In the genomic region with DNA sequence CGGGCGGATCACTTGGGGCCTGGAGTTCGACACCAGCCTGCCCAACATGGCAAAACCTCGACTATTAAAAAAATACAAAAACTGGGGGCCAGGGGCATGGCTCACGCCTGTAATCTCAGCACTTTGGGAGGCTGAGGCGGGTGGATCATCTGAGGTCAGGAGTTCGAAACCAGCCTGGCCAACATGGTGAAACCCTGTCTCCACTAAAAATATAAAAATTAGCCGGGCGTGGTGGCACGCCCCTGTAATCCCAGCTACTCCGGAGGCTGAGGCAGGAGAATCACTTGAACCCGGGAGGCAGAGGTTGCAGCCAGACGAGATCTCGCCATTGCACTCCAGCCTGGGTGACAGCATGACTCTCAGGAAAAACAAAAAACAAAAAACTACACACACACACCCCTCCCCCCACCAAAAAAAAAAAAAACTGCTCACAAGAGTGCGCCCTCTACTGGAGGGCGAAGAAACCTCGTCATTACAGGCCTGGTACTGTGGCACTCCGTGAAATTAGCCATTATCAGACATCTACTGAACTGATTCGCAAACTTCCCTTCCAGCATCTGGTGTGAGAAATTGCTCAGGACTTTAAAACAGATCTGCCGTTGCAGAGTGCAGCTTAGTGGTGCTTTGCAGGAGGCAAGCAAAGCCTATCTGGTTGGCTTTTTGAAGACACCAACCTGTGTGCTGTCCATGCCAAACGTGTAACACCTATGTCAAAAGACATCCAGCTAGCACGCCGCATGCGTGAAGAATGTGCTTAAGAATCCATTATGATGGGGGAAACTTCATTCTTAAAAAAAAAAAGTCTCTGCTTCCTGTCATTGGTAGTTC, we compare ENCODE assay signal across 9 cellular contexts. TPM values are rescaled to one million over a fixed set of nuclear protein-coding genes. Genes with fewer than 3 reads are reported as not detected.
DNase-seq lines count a peak whose midpoint lies in the region; TF ChIP-seq lines count a peak whose summit lies in the region.
"Had no signal": no experiment of that assay in that cellular context is flagged by ENCODE, and none has a peak within 500 bp of the region (broad histone marks: within the 10 kb centered on the region; RNA-seq: fewer than 3 reads in every experiment).

No MANE protein-coding gene starts in this region.

- H3K36me3 ChIP-seq in cardiac muscle cell, result peaks cover 16% of the 10 kb centered on the region

- peaks cover 16% of the 10 kb centered on the region for H3K4me1 Mint-ChIP-seq in activated naive CD8-positive, alpha-beta T cell treated with anti-CD3 and anti-CD28 coated beads for 36 hours

- no peak overlapping the region for H3K27ac ChIP-seq in cardiac muscle cell

- H3K27me3 Mint-ChIP-seq in activated naive CD8-positive, alpha-beta T cell treated with anti-CD3 and anti-CD28 coated beads for 36 hours, result no peaks in the 10 kb centered on the region

- H3K4me3 ChIP-seq in cardiac muscle cell, result no peak overlapping the region
- no peak overlapping the region for H3K4me3 ChIP-seq in retinal pigment epithelial cell (ENCODE audit: low read length)

- peak; percentile 78 for TF ChIP-seq CTCF in GM10266 (IDR thresholded peaks at IDR 0.05; ENCODE audit: control insufficient read depth, insufficient read depth, low read depth, missing control alignments)
- TF ChIP-seq CTCF in cardiac muscle cell (IDR thresholded peaks at IDR 0.05; ENCODE audit: low read depth, low read length), result peak; percentile 91
- TF ChIP-seq CTCF in retinal pigment epithelial cell (conservative IDR thresholded peaks at IDR 0.05; ENCODE audit: low read depth, low read length), result peak; percentile 90

- H3K27me3 ChIP-seq in cardiac muscle cell, result peaks cover 6% of the 10 kb centered on the region

- no peak overlapping the region for H3K27ac Mint-ChIP-seq in activated naive CD8-positive, alpha-beta T cell treated with anti-CD3 and anti-CD28 coated beads for 36 hours

- no peaks in the 10 kb centered on the region for H3K9me3 ChIP-seq in cardiac muscle cell (ENCODE audit: low read depth)

- peaks cover 17% of the 10 kb centered on the region for H3K4me1 ChIP-seq in cardiac muscle cell (ENCODE audit: low read depth)

- peak; percentile 26 for DNase-seq in GM10266 (ENCODE audit: extremely low spot score)
- DNase-seq in M059J (ENCODE audit: low read depth), result peak; percentile 53
- DNase-seq in SKM-1 (lab: John Stamatoyannopoulos, UW; ENCODE audit: unreplicated experiment), result peak; percentile 19
- DNase-seq in activated naive CD8-positive, alpha-beta T cell treated with anti-CD3 and anti-CD28 coated beads for 36 hours, result peak; percentile 49
- peak; percentile 70 to 73 for DNase-seq in cardiac muscle cell (ENCODE audit: low read depth in 1 of 2, low spot score in 1 of 2)
- no peak for DNase-seq in retinal pigment epithelial cell (ENCODE audit: low read depth)
- DNase-seq in occipital lobe (lab: John Stamatoyannopoulos, UW), result no peak
- no peak for DNase-seq in cortex of kidney (lab: John Stamatoyannopoulos, UW)

- no peaks in the 10 kb centered on the region for H3K9me3 Mint-ChIP-seq in activated naive CD8-positive, alpha-beta T cell treated with anti-CD3 and anti-CD28 coated beads for 36 hours

- H3K36me3 Mint-ChIP-seq in activated naive CD8-positive, alpha-beta T cell treated with anti-CD3 and anti-CD28 coated beads for 36 hours, result peaks cover 10% of the 10 kb centered on the region

- H3K4me3 Mint-ChIP-seq in activated naive CD8-positive, alpha-beta T cell treated with anti-CD3 and anti-CD28 coated beads for 36 hours, result no peak overlapping the region

RNA-seq across cellular contexts. Expression of a gene that starts 7.7 kb away (rescaled TPM):
- total RNA-seq in M059J (2014; rRNA removed; shearing (Covaris generic)), result 3.0 and 5.0 TPM in 2 replicates
- 10 to 100 TPM; 21.1 to 21.4 TPM for total RNA-seq in activated naive CD8-positive, alpha-beta T cell treated with anti-CD3 and anti-CD28 coated beads for 36 hours
- total RNA-seq in cardiac muscle cell, result 15.5 and 16.9 TPM in 2 replicates
- polyA plus RNA-seq in cardiac muscle cell, result 14.2 and 17.9 TPM in 2 replicates
- total RNA-seq in occipital lobe, result 5.8 TPM

RNA-seq across cellular contexts. Expression of a gene that starts 9.0 kb away (rescaled TPM):
- 9.1 and 11.9 TPM in 2 replicates for total RNA-seq in M059J (2014; rRNA removed; shearing (Covaris generic))
- total RNA-seq in activated naive CD8-positive, alpha-beta T cell treated with anti-CD3 and anti-CD28 coated beads for 36 hours, result 10 to 100 TPM; 10.8 to 12.7 TPM
- 12.3 and 13.6 TPM in 2 replicates for total RNA-seq in cardiac muscle cell
- 20.8 and 26.5 TPM in 2 replicates for polyA plus RNA-seq in cardiac muscle cell
- total RNA-seq in occipital lobe, result 2.5 TPM

RNA-seq across cellular contexts. Expression of a gene that starts 11.7 kb away (rescaled TPM):
- 9.5 and 17.1 TPM in 2 replicates for total RNA-seq in M059J (2014; rRNA removed; shearing (Covaris generic))
- total RNA-seq in activated naive CD8-positive, alpha-beta T cell treated with anti-CD3 and anti-CD28 coated beads for 36 hours, result 1 to 10 TPM; 1.4 to 1.8 TPM
- total RNA-seq in cardiac muscle cell (28.6 and 40.7 TPM in 2 replicates), occipital lobe (17.8 TPM)
- polyA plus RNA-seq in cardiac muscle cell, result 5.8 and 7.4 TPM in 2 replicates

RNA-seq across cellular contexts. Expression of a gene that starts 26.3 kb away (rescaled TPM):
- total RNA-seq in M059J (2014; rRNA removed; shearing (Covaris generic)), result 80.8 and 89.2 TPM in 2 replicates
- 100 to 1,000 TPM; 280 to 289 TPM for total RNA-seq in activated naive CD8-positive, alpha-beta T cell treated with anti-CD3 and anti-CD28 coated beads for 36 hours
- total RNA-seq in cardiac muscle cell (184 and 194 TPM in 2 replicates), occipital lobe (59.6 TPM)
- 502 and 534 TPM in 2 replicates for polyA plus RNA-seq in cardiac muscle cell

RNA-seq across cellular contexts. Expression of a gene that starts 57.2 kb away (rescaled TPM):
- not detected in 2 replicates for total RNA-seq in M059J (2014; rRNA removed; shearing (Covaris generic))
- total RNA-seq in activated naive CD8-positive, alpha-beta T cell treated with anti-CD3 and anti-CD28 coated beads for 36 hours, result not detected
- total RNA-seq in cardiac muscle cell, result not detected in 2 replicates
- 0.72 TPM in 1 of 2 replicates, not detected in the other for polyA plus RNA-seq in cardiac muscle cell
- not detected for total RNA-seq in occipital lobe
- polyA plus RNA-seq: esophagus had no signal

Comparison
In these comparisons a context has a peak if more than half of its experiments do, and no peak if none do; other contexts are left out.
1. DNase-seq: peak in GM10266 (single experiment), M059J (single experiment), SKM-1 (single experiment), activated naive CD8-positive, alpha-beta T cell treated with anti-CD3 and anti-CD28 coated beads for 36 hours (single experiment) and cardiac muscle cell (2 of 2); none in retinal pigment epithelial cell (single experiment), occipital lobe (single experiment) and cortex of kidney (single experiment).
2. Peak in every context shown above with its lines, with median percentiles within 50 percentile points of each other: CTCF ChIP-seq.